ENCODE assay signal across 8 cellular contexts in genomic region chr5:103119765-103120606, GRCh38. TPM values are rescaled to one million over a fixed set of nuclear protein-coding genes. Genes with fewer than 3 reads are reported as not detected.
A peak's percentile ranks its signal among the peaks of the same experiment; 100 is the strongest.
DNase-seq lines count a peak whose midpoint lies in the region; ATAC-seq and TF ChIP-seq lines count a peak whose summit lies in the region.

A gene with protein sequence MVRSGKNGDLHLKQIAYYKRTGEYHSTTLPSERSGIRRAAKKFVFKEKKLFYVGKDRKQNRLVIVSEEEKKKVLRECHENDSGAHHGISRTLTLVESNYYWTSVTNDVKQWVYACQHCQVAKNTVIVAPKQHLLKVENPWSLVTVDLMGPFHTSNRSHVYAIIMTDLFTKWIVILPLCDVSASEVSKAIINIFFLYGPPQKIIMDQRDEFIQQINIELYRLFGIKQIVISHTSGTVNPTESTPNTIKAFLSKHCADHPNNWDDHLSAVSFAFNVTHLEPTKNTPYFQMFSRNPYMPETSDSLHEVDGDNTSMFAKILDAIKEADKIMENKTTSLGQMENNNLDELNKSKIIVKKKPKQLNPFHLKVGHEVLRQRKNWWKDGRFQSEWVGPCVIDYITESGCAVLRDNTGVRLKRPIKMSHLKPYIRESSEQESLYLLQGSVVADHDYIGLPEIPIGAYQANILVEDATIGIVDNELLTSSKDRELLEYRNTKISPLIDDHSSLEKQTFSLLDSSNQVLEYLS (minus strand): TSS chr5:103120138. CDS start chr5:103108707, 11,431 bp downstream.
Gene PPIP5K2 (plus strand): TSS chr5:103120301. CDS start chr5:103129590, 9,289 bp downstream.

- no peaks in the 10 kb centered on the region for H3K27me3 ChIP-seq in mammary epithelial cell (ENCODE audit: insufficient read depth, low read length)
- H3K27me3 ChIP-seq in iPS-20b (ENCODE audit: insufficient read depth, low read length) = no peaks in the 10 kb centered on the region

- H3K4me1 ChIP-seq in mammary epithelial cell (ENCODE audit: insufficient read depth, low read length) (no peaks in the 10 kb centered on the region), iPS-20b (ENCODE audit: insufficient read depth, low read length) (peaks cover 6% of the 10 kb centered on the region; the same call in 1 of the 2 replicates)

- H3K36me3 ChIP-seq in mammary epithelial cell (ENCODE audit: insufficient read depth, low read length) (no peaks in the 10 kb centered on the region), iPS-20b (ENCODE audit: insufficient read depth, low read depth, low read length) (no peaks in the 10 kb centered on the region)

- peak within 1 kb of the TSS; percentile 67 to 91 (median 84) for H3K4me3 ChIP-seq in mammary epithelial cell (replicated peaks in 1 of 3; ENCODE audit: insufficient read depth in 1 of 3, low read depth in 2 of 3, low read length in 3 of 3)
- H3K4me3 ChIP-seq in iPS-20b (ENCODE audit: low read length) = peak within 1 kb of the TSS; percentile 96
- H3K4me3 ChIP-seq in skin epidermis = peak within 1 kb of the TSS; percentile 69 to 92 (median 83)

- no peaks in the 10 kb centered on the region for H3K9me3 ChIP-seq in mammary epithelial cell (replicated peaks; ENCODE audit: insufficient read depth, low read length)
- no peaks in the 10 kb centered on the region for H3K9me3 ChIP-seq in iPS-20b (ENCODE audit: insufficient read depth, low read depth, low read length)

- no TSS peak for BruUV-seq in mammary epithelial cell (replicated peaks; lab: Mats Ljungman, UMichigan)

- DNase-seq in ACHN (peak; percentile 97), NCI-H2196 treated with DMSO at 0.1 percent for 48 hours (lab: John Stamatoyannopoulos, UW; ENCODE audit: unreplicated experiment) (peak; percentile 95), mammary epithelial cell (peak; percentile 98)

- intact Hi-C loops in mammary epithelial cell (cut with micrococcal nuclease) = loop anchor here (1.0 to 10.0 kb wide), 3 partner anchors 139 to 455 kb away; no protein-coding TSS in a partner anchor

- peaks cover 80% of the 10 kb centered on the region for H3K79me2 ChIP-seq in mammary epithelial cell (ENCODE audit: insufficient read depth, low read length)

- peak within 1 kb of the TSS; percentile 96 for H3K9ac ChIP-seq in mammary epithelial cell (ENCODE audit: insufficient read depth, low read length)
- H3K9ac ChIP-seq in iPS-20b (ENCODE audit: low read depth, low read length) = peak within 1 kb of the TSS; percentile 97

- dilution Hi-C loops in mammary epithelial cell (cut with HindIII; ENCODE audit: low sequenced_read_pairs) = no loop called here

- no peaks in the 10 kb centered on the region for H4K20me1 ChIP-seq in mammary epithelial cell (ENCODE audit: insufficient read depth, low read length)

- under 1% methylated on average over 36 of the region's 46 CpGs for WGBS in mammary epithelial cell (ENCODE audit: low coverage, missing lambda C conversion rate)

- CTCF ChIA-PET in mammary epithelial cell (lab: Charles Lee; ENCODE audit: low non-redundant PET) = interaction anchor here (0.7 kb wide), 1 partner anchor 413 kb away, joined by 3 read pairs; no protein-coding TSS in a partner anchor

- peak within 1 kb of the TSS; percentile 94 for H3K27ac ChIP-seq in VCaP
- H3K27ac ChIP-seq in mammary epithelial cell (ENCODE audit: insufficient read depth, low read depth, low read length) = peak within 1 kb of the TSS; percentile 96
- H3K27ac ChIP-seq in iPS-20b (ENCODE audit: low read length) = peak within 1 kb of the TSS; percentile 75
- peak within 1 kb of the TSS; percentile 60 to 98 (median 93) for H3K27ac ChIP-seq in skin epidermis

- TF ChIP-seq CTCF in VCaP (conservative IDR thresholded peaks at IDR 0.05) = no peak
- no peak for TF ChIP-seq CTCF in mammary epithelial cell (conservative IDR thresholded peaks at IDR 0.05 in 1 of 2, IDR thresholded peaks at IDR 0.05 in 1 of 2; ENCODE audit: extremely low read depth in 1 of 2, insufficient read depth in 1 of 2, low read depth in 1 of 2, low read length in 2 of 2)

- peak; percentile 94 for ATAC-seq in GM18870 (IDR thresholded peaks at IDR 0.05; ENCODE audit: unreplicated experiment)
- peak; percentile 94 for ATAC-seq in HG03135 (IDR thresholded peaks at IDR 0.05; ENCODE audit: unreplicated experiment)

- peak within 1 kb of the TSS; percentile 92 for H2AFZ ChIP-seq in mammary epithelial cell (ENCODE audit: low read depth, low read length)

- in situ Hi-C loops in ACHN (cut with HindIII; ENCODE audit: low pct_ligation_motif_present, low pct_unique_long_range_greater_than_20kb, low sequenced_read_pairs) = no loop called here
- in situ Hi-C loops in mammary epithelial cell (cut with MboI; ENCODE audit: low sequenced_read_pairs in 2 of 2) = no loop called here

- peak within 1 kb of the TSS; percentile 95 for H3K4me2 ChIP-seq in mammary epithelial cell (ENCODE audit: insufficient read depth, low read depth, low read length)

RNA-seq across cellular contexts. Expression of the first gene that starts in this region (rescaled TPM):
- total RNA-seq in mammary epithelial cell = 1 to 10 TPM; 3.8 to 9.3 TPM
- 2.7 TPM for polyA plus RNA-seq in mammary epithelial cell
- polyA minus RNA-seq in mammary epithelial cell = not detected

RNA-seq across cellular contexts. Expression of gene PPIP5K2, which starts in this region (rescaled TPM):
- total RNA-seq in mammary epithelial cell = 10 to 100 TPM; 41.9 to 50.3 TPM
- polyA plus RNA-seq in mammary epithelial cell = 17.3 TPM
- polyA minus RNA-seq in mammary epithelial cell = 61.1 TPM

Comparison
In these comparisons a context has a peak if more than half of its experiments do, and no peak if none do; other contexts are left out.
1. Peak in every context shown above with its lines: DNase-seq, ATAC-seq, H3K4me3 ChIP-seq and H3K27ac ChIP-seq.